24 cellular contexts compared by ENCODE assay signal in the genomic region with DNA sequence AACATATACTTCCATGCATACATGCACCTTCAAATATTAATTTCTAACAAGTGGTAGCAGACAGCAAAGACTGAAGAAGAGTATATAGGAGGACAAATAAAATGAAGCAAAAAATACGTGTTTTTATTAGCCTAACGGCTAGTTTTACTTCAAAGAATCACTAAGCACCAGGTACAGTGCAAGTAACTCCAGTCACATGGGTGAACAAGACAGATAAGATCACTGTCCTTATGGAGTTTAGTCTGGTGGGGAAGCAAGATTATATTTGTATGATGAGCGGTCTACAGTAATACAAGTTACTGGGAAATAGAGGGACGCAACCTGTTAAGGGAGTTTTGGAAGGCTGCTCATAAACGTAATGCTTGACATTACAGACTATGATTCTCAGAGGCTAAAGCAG.
"Had no signal": no experiment of that assay in that cellular context is flagged by ENCODE, and none has a peak within 500 bp of the region (broad histone marks: within the 10 kb centered on the region; RNA-seq: fewer than 3 reads in every experiment).

No MANE protein-coding gene starts in this region.

- H3K27ac ChIP-seq: KMS-11, PC-9, Peyer's patch, SJSA1, SK-N-MC had no signal

- H3K27me3 ChIP-seq: Peyer's patch, SJSA1 had no signal

- H2AFZ ChIP-seq: PC-9 had no signal

- H3K9me3 ChIP-seq: Peyer's patch, SJSA1 had no signal

- H3K9ac ChIP-seq: KMS-11 had no signal

- H3K4me3 ChIP-seq: PC-9, Peyer's patch, SJSA1, SK-N-MC had no signal

- FAIRE-seq: HepG2 had no signal

- ATAC-seq: HepG2 had no signal

- DNase-seq: IMR-90, Kasumi-1, MM.1S, NCI-H1092 treated with DMSO at 0.1 percent for 48 hours, NCI-H1436, NCI-H187, NCI-H2029, NCI-H2081 treated with DMSO at 0.1 percent for 48 hours, NCI-H2171, NCI-H226, NCI-H446, NCI-H510A, NCI-H524 treated with DMSO at 0.1 percent for 48 hours, NCI-H69, NCI-H774, PC-9, Peyer's patch, Right ventricle myocardium superior, SIG-M5, T-helper 1 cell had no signal

- H3K4me1 ChIP-seq: Peyer's patch, SJSA1 had no signal

- H3K4me2 ChIP-seq: KMS-11, PC-9 had no signal
